ENCODE assay signal across 23 cellular contexts in genomic region chr11:33072465-33072864, GRCh38. TPM values are rescaled to one million over a fixed set of nuclear protein-coding genes. Genes with fewer than 3 reads are reported as not detected.
"Had no signal": no experiment of that assay in that cellular context is flagged by ENCODE, and none has a peak within 500 bp of the region (broad histone marks: within the 10 kb centered on the region; RNA-seq: fewer than 3 reads in every experiment).

No MANE protein-coding gene starts in this region.

- H3K27ac ChIP-seq: HL-60, RWPE1 had no signal

- H3K36me3 ChIP-seq: MG63 had no signal

- H3K27me3 ChIP-seq: MG63 had no signal

- DNase-seq: Karpas-422, KG1, MG63, NCI-H1092, NCI-H1436, NCI-H187, NCI-H2029, NCI-H2081 treated with DMSO at 0.1 percent for 48 hours, NCI-H2171, NCI-H226, NCI-H446, NCI-H510A, NCI-H524 treated with DMSO at 0.1 percent for 48 hours, NCI-H69, NCI-H774, PC-3, SHP77, SK-N-SH, SW 1271, T-helper 1 cell had no signal

- H3K4me3 ChIP-seq: MG63 had no signal

- H3K4me2 ChIP-seq: SK-N-SH had no signal

- H3K9me3 ChIP-seq: MG63, SK-N-SH had no signal

- H3K9ac ChIP-seq: SK-N-SH had no signal

- ATAC-seq: Panc1, PC-3 had no signal

RNA-seq across cellular contexts. Expression of gene DEPDC7, which starts 56.8 kb away (rescaled TPM):
- total RNA-seq: PC-3 had no signal
